19 cellular contexts compared by ENCODE assay signal in the genomic region with DNA sequence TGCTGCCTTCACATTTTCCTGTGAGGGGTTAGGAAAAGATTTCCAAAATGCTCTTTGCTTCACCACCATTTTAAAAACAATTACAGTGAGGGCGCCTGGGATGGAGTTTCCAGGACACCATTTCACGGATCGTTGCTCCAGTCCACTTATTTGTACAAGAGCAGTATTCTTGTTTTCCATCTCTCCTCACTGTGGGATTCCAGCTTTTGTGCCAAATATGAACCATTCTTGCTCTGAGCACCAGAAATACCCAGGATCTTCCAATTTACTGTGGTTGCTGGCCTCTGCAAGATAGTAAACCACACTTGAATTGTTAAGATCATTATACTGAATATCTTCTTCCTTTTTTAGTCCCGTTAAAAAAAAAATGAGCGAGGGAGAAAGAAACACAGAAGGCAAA.
A peak's percentile ranks its signal among the peaks of the same experiment; 100 is the strongest.
DNase-seq lines count a peak whose midpoint lies in the region; ATAC-seq and TF ChIP-seq lines count a peak whose summit lies in the region.
"Had no signal": no experiment of that assay in that cellular context is flagged by ENCODE, and none has a peak within 500 bp of the region (broad histone marks: within the 10 kb centered on the region; RNA-seq: fewer than 3 reads in every experiment).

No MANE protein-coding gene starts in this region.

- no peak overlapping the region for H3K9ac ChIP-seq in Loucy (ENCODE audit: low read depth, low read length, poor library complexity, severe bottlenecking)

- H3F3A ChIP-seq in Loucy (ENCODE audit: low read depth), result peaks cover 3% of the 10 kb centered on the region; the same call in 1 of the 2 replicates

- peaks cover 15% of the 10 kb centered on the region for H3K4me1 ChIP-seq in Loucy (ENCODE audit: insufficient read depth, low read length, poor library complexity, severe bottlenecking)

- peaks cover 19% of the 10 kb centered on the region for H3K36me3 Mint-ChIP-seq in nephron progenitor cell (ENCODE audit: low read depth)
- H3K36me3 Mint-ChIP-seq: CD4-positive, alpha-beta memory T cell had no signal

- no peaks in the 10 kb centered on the region for H3K79me2 ChIP-seq in Loucy (ENCODE audit: insufficient read depth, low read length)

- H3K9me3 ChIP-seq in Loucy (ENCODE audit: insufficient read depth, low read depth, low read length), result no peaks in the 10 kb centered on the region

- in situ Hi-C loops in astrocyte of the cerebellum (cut with HindIII; ENCODE audit: low sequenced_read_pairs), result no loop called here

- H3K9me2 ChIP-seq in Loucy (replicated peaks; ENCODE audit: low read depth, low read length), result no peaks in the 10 kb centered on the region

- peaks cover 28% of the 10 kb centered on the region for H3K4me1 Mint-ChIP-seq in nephron progenitor cell
- H3K4me1 Mint-ChIP-seq: B cell; CD4-positive, alpha-beta memory T cell; IgD-negative memory B cell had no signal

- H3K4me3 Mint-ChIP-seq in nephron progenitor cell, result no peak overlapping the region
- H3K4me3 Mint-ChIP-seq: B cell; CD4-positive, alpha-beta memory T cell; IgD-negative memory B cell had no signal

- ATAC-seq in HG02981 (IDR thresholded peaks at IDR 0.05; ENCODE audit: unreplicated experiment) (no peak), omental fat pad (ENCODE audit: low FRiP score) (no peak)
- ATAC-seq: GM12878 had no signal

- H3K27me3 Mint-ChIP-seq in nephron progenitor cell (ENCODE audit: low read depth, poor library complexity), result no peaks in the 10 kb centered on the region
- H3K27me3 Mint-ChIP-seq: B cell; CD4-positive, alpha-beta memory T cell; IgD-negative memory B cell had no signal

- peak overlapping the region; percentile 77 for H3K27ac Mint-ChIP-seq in nephron progenitor cell
- H3K27ac Mint-ChIP-seq: B cell; CD4-positive, alpha-beta memory T cell; IgD-negative memory B cell had no signal

- H3K4me2 ChIP-seq in Loucy (ENCODE audit: low read depth, low read length, poor library complexity, severe bottlenecking), result peak overlapping the region; percentile 14
- H3K4me2 ChIP-seq: PC-9 had no signal

- H3K4me3 ChIP-seq in Loucy (ENCODE audit: low read length, poor library complexity, severe bottlenecking) (no peak overlapping the region), astrocyte of the cerebellum (ENCODE audit: low read depth, low read length) (no peak overlapping the region)
- H3K4me3 ChIP-seq: GM12878, PC-9 had no signal

- TF ChIP-seq CTCF in Loucy (conservative IDR thresholded peaks at IDR 0.05; ENCODE audit: low read length), result no peak
- TF ChIP-seq CTCF in astrocyte of the cerebellum (IDR thresholded peaks at IDR 0.05; ENCODE audit: low read depth, low read length, missing control alignments), result no peak
- TF ChIP-seq CTCF in nephron progenitor cell (IDR thresholded peaks at IDR 0.05), result no peak
- no peak for TF ChIP-seq CTCF in omental fat pad (IDR thresholded peaks at IDR 0.05)

- peaks cover 27% of the 10 kb centered on the region for H3K9me3 Mint-ChIP-seq in nephron progenitor cell
- H3K9me3 Mint-ChIP-seq: IgD-negative memory B cell had no signal

- DNase-seq in COR-L47 (lab: John Stamatoyannopoulos, UW) (peak; percentile 0), astrocyte of the cerebellum (ENCODE audit: low read depth) (peak; percentile 92), nephron progenitor cell (no peak), omental fat pad (ENCODE audit: low spot score) (no peak)
- no peak for DNase-seq in activated CD4-positive, CD25-positive, alpha-beta regulatory T cell (lab: John Stamatoyannopoulos, UW)
- DNase-seq: CD4-positive, alpha-beta memory T cell; DND-41; GDM1; HCEC 1CT; Kasumi-1; NCI-H1694; NCI-H748 treated with DMSO at 0.1 percent for 48 hours; PC-9; SW 1271 had no signal

- H3K36me3 ChIP-seq in Loucy (ENCODE audit: insufficient read depth, low read length), result no peaks in the 10 kb centered on the region

- no peaks in the 10 kb centered on the region for H3K27me3 ChIP-seq in Loucy (ENCODE audit: insufficient read depth, low read length, poor library complexity, severe bottlenecking)

- H4K20me1 ChIP-seq in Loucy (ENCODE audit: insufficient read depth, low read length, poor library complexity, severe bottlenecking), result no peaks in the 10 kb centered on the region

- H2AFZ ChIP-seq in Loucy (ENCODE audit: low read length), result no peak overlapping the region
- H2AFZ ChIP-seq: PC-9 had no signal

Comparison
In these comparisons a context has a peak if more than half of its experiments do, and no peak if none do; other contexts are left out.
1. DNase-seq: peak in COR-L47 (single experiment) and astrocyte of the cerebellum (single experiment); none in nephron progenitor cell (single experiment), activated CD4-positive, CD25-positive, alpha-beta regulatory T cell (0 of 4) and omental fat pad (single experiment).